ENCODE assay signal across 8 cellular contexts in the genomic region with DNA sequence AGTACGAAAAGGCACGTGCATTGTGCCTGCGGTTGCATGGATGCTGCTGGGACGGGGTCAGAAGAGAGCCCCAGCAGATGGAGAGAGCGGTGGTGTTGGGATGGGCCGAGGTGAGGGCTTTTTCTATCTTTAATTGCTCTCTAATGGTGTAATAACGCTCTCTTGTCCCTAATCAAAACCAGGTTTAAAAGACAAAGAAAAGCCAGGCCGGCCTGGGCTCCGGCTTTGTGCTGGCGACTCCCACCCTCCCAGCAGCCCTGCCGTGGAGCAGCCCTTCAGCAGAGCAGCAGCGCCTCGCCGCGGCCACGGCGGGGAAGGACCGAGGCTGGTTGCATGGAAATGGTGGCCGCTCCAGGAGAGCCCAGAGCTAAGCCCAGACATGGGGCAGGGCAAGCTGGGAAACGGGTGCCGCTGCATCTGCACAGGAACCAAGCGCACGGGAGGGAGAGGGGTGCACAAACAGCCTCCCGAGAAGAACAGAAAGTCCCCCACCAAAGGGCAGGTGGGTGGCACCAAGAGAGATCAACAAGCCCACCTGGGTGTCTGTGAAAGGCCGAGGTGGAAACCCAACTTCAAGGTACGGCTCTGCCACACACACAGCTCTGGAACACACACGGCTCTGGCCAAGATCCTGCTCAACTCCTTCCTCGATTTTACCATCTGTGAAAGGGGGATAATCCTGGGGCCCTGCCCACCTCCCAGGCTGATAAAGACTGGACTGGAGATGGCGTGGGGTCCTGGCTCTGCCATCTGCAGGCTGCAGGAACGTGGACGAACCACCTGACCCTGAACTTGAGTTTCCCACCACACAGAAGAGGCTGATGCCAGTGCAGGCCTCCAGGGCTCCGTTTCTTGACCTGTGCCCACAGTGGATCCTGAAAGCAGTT. TPM values are rescaled to one million over a fixed set of nuclear protein-coding genes. Genes with fewer than 3 reads are reported as not detected.
DNase-seq lines count a peak whose midpoint lies in the region; ATAC-seq and TF ChIP-seq lines count a peak whose summit lies in the region.

No MANE protein-coding gene starts in this region.

- H3K4me3 ChIP-seq in fibroblast of mammary gland (ENCODE audit: control insufficient read depth, low read depth, low read length) (no peak overlapping the region), thyroid gland (replicated peaks in 1 of 3) (no peak overlapping the region)
- H3K4me3 ChIP-seq in naive thymus-derived CD4-positive, alpha-beta T cell (ENCODE audit: low read length) = no peak overlapping the region

- H3K4me3 Mint-ChIP-seq in naive thymus-derived CD4-positive, alpha-beta T cell = no peak overlapping the region

- peaks cover 0 to 49% (median 0%) of the 10 kb centered on the region in 3 experiments for H3K36me3 ChIP-seq in naive thymus-derived CD4-positive, alpha-beta T cell (ENCODE audit: control insufficient read depth in 2 of 3, insufficient read depth in 3 of 3, low read length in 3 of 3)
- peaks cover 0 to 4% of the 10 kb centered on the region in 2 donors for H3K36me3 ChIP-seq in thyroid gland

- no peak overlapping the region for H3K27ac ChIP-seq in naive thymus-derived CD4-positive, alpha-beta T cell (ENCODE audit: low read depth, low read length)
- peak overlapping the region; percentile 82 to 96 (median 88) for H3K27ac ChIP-seq in thyroid gland

- no peaks in the 10 kb centered on the region for H3K9me3 ChIP-seq in naive thymus-derived CD4-positive, alpha-beta T cell (ENCODE audit: control insufficient read depth in 2 of 3, low read length in 3 of 3)
- H3K9me3 ChIP-seq in thyroid gland = no peaks in the 10 kb centered on the region

- H3K4me1 ChIP-seq in naive thymus-derived CD4-positive, alpha-beta T cell (ENCODE audit: control insufficient read depth in 2 of 2, insufficient read depth in 2 of 2, low read length in 2 of 2) = no peaks in the 10 kb centered on the region
- H3K4me1 ChIP-seq in thyroid gland = peaks cover 32 to 58% of the 10 kb centered on the region in 2 donors

- no peak for TF ChIP-seq POLR2A in thyroid gland (IDR thresholded peaks at IDR 0.05)

- peak; percentile 93 for DNase-seq in Ammon's horn (ENCODE audit: low spot score)
- peak; percentile 76 for DNase-seq in NCI-H460 (ENCODE audit: extremely low read depth, low read depth)
- peak; percentile 27 for DNase-seq in activated CD8-positive, alpha-beta memory T cell treated with anti-CD3 and anti-CD28 coated beads, Interleukin-2, amount 50 U/mL, for 4 hours
- peak; percentile 82 for DNase-seq in fibroblast of mammary gland (ENCODE audit: low read depth)
- peak in 7 of 9 donors; percentile 11 to 58 (median 18) for DNase-seq in naive thymus-derived CD4-positive, alpha-beta T cell
- peak; percentile 85 to 92 for DNase-seq in thyroid gland

- H3K27me3 Mint-ChIP-seq in naive thymus-derived CD4-positive, alpha-beta T cell = no peaks in the 10 kb centered on the region

- CTCF ChIA-PET in naive thymus-derived CD4-positive, alpha-beta T cell (lab: Charles Lee) = no interaction called here

- ATAC-seq in GM18868 (IDR thresholded peaks at IDR 0.05; ENCODE audit: unreplicated experiment) = peak; percentile 63
- ATAC-seq in HG03159 (IDR thresholded peaks at IDR 0.05; ENCODE audit: unreplicated experiment) = peak; percentile 48
- ATAC-seq in naive thymus-derived CD4-positive, alpha-beta T cell = peak; percentile 82

- H3K4me1 Mint-ChIP-seq in naive thymus-derived CD4-positive, alpha-beta T cell = peaks cover 0 to 12% (median 0%) of the 10 kb centered on the region in 7 donors

- H3K9me3 Mint-ChIP-seq in naive thymus-derived CD4-positive, alpha-beta T cell = no peaks in the 10 kb centered on the region

- TF ChIP-seq CTCF in fibroblast of mammary gland (conservative IDR thresholded peaks at IDR 0.05; ENCODE audit: control insufficient read depth, insufficient read depth, low read depth, low read length) (peak; percentile 91), thyroid gland (IDR thresholded peaks at IDR 0.05) (peak; percentile 89 to 98 (median 94))

- intact Hi-C loops in naive thymus-derived CD4-positive, alpha-beta T cell (cut with micrococcal nuclease) = no loop called here
- intact Hi-C loops in thyroid gland (cut with DNase I) = loop anchor here (10.0 kb wide), 1 partner anchor 111 kb away; no protein-coding TSS in a partner anchor

- peaks cover 2 to 44% (median 11%) of the 10 kb centered on the region in 5 donors for H3K36me3 Mint-ChIP-seq in naive thymus-derived CD4-positive, alpha-beta T cell

- peak overlapping the region in 2 of 9 donors; percentile 4 to 10 for H3K27ac Mint-ChIP-seq in naive thymus-derived CD4-positive, alpha-beta T cell

- POLR2A ChIA-PET in naive thymus-derived CD4-positive, alpha-beta T cell (lab: Charles Lee) = no interaction called here

- H3K27me3 ChIP-seq in naive thymus-derived CD4-positive, alpha-beta T cell (ENCODE audit: control insufficient read depth in 2 of 2, insufficient read depth in 2 of 2, low read length in 2 of 2) = no peaks in the 10 kb centered on the region
- no peaks in the 10 kb centered on the region for H3K27me3 ChIP-seq in thyroid gland

- WGBS in thyroid gland, 2 donors = 38% methylated on average over 28 of the region's 32 CpGs

RNA-seq across cellular contexts. Expression of a gene that starts 15.0 kb away (rescaled TPM):
- 34.5 TPM in 2 replicates for total RNA-seq in NCI-H460 (2014; rRNA removed; shearing (Covaris generic))
- 17.1 and 31.3 TPM in 2 replicates for polyA plus RNA-seq in NCI-H460 (2014; cell fraction: nucleus; rRNA removed)
- 10 to 100 TPM; 12.0 to 19.0 (median 18.3) TPM for total RNA-seq in naive thymus-derived CD4-positive, alpha-beta T cell
- 10 to 100 TPM; 13.8 to 17.3 TPM for polyA plus RNA-seq in naive thymus-derived CD4-positive, alpha-beta T cell
- total RNA-seq in thyroid gland = 10 to 100 TPM; 30.8 to 42.7 (median 41.7) TPM

RNA-seq across cellular contexts. Expression of a gene that starts 31.0 kb away (rescaled TPM):
- under 0.01 TPM in 1 of 2 replicates, not detected in the other for total RNA-seq in NCI-H460 (2014; rRNA removed; shearing (Covaris generic))
- polyA plus RNA-seq in NCI-H460 (2014; cell fraction: nucleus; rRNA removed) = 0.04 TPM in 1 of 2 replicates, not detected in the other
- total RNA-seq in naive thymus-derived CD4-positive, alpha-beta T cell = under 1 TPM in 3 of 5 experiments, not detected in 2; 0.03 to 0.20 (median 0.05) TPM
- polyA plus RNA-seq in naive thymus-derived CD4-positive, alpha-beta T cell = under 1 TPM; 0.01 to 0.17 TPM
- under 1 TPM; under 0.01 to 0.42 (median 0.13) TPM for total RNA-seq in thyroid gland

Comparison
In these comparisons a context has a peak if more than half of its experiments do, and no peak if none do; other contexts are left out.
1. DNase-seq: peak in every context shown above with its lines; median percentile 93 in Ammon's horn; 88 in thyroid gland; 82 in fibroblast of mammary gland; 76 in NCI-H460; 27 in activated CD8-positive, alpha-beta memory T cell treated with anti-CD3 and anti-CD28 coated beads, Interleukin-2, amount 50 U/mL, for 4 hours; 18 in naive thymus-derived CD4-positive, alpha-beta T cell.